Comparison of ENCODE assay signal across 21 cellular contexts in genomic region chr4:103012594-103012993, GRCh38. TPM values are rescaled to one million over a fixed set of nuclear protein-coding genes. Genes with fewer than 3 reads are reported as not detected.
DNase-seq lines count a peak whose midpoint lies in the region; ATAC-seq and TF ChIP-seq lines count a peak whose summit lies in the region.
"Had no signal": no experiment of that assay in that cellular context is flagged by ENCODE, and none has a peak within 500 bp of the region (broad histone marks: within the 10 kb centered on the region; RNA-seq: fewer than 3 reads in every experiment).

No MANE protein-coding gene starts in this region.

- peak; percentile 29 for DNase-seq in choroid plexus epithelial cell (ENCODE audit: low read depth)
- DNase-seq in mesothelial cell of epicardium (ENCODE audit: low spot score in 2 of 2, unreplicated experiment in 2 of 2) = no peak
- DNase-seq in tibial artery = no peak
- no peak for DNase-seq in NCI-H82 (lab: John Stamatoyannopoulos, UW)
- DNase-seq in mesenchymal stem cell = no peak
- DNase-seq: activated CD8-positive, alpha-beta T cell treated with anti-CD3 and anti-CD28 coated beads, Interleukin-2, amount 10 ng/mL, durations not matched to agents 7 days and 5 days; activated naive CD8-positive, alpha-beta T cell treated with anti-CD3 and anti-CD28 coated beads, Interleukin-2, amount 50 U/mL, for 24 hours; dermis blood vessel endothelial cell; heart left ventricle; islet precursor cell; Kasumi-1; NCI-H1417 treated with DMSO at 0.1 percent for 48 hours; spleen; WERI-Rb-1 had no signal

- H3K9me3 ChIP-seq in tibial artery (no peaks in the 10 kb centered on the region), mesenchymal stem cell (ENCODE audit: control insufficient read depth, low read length) (no peaks in the 10 kb centered on the region)
- H3K9me3 ChIP-seq: heart left ventricle, mucosa of descending colon, spleen had no signal

- H3K4me3 ChIP-seq in choroid plexus epithelial cell (ENCODE audit: low read depth, low read length) (no peak overlapping the region), tibial artery (no peak overlapping the region), mesenchymal stem cell (ENCODE audit: insufficient read depth in 1 of 2, low read depth in 1 of 2, low read length in 2 of 2) (no peak overlapping the region)
- H3K4me3 ChIP-seq: GM23338, heart left ventricle, mucosa of descending colon, spleen had no signal

- H4K8ac ChIP-seq in mesenchymal stem cell (ENCODE audit: low read length) = no peak overlapping the region

- H3K36me3 ChIP-seq in tibial artery (no peaks in the 10 kb centered on the region), mesenchymal stem cell (ENCODE audit: control insufficient read depth in 1 of 2, insufficient read depth in 2 of 2, low read depth in 1 of 2, low read length in 2 of 2) (no peaks in the 10 kb centered on the region)
- H3K36me3 ChIP-seq: heart left ventricle, spleen, WERI-Rb-1 had no signal

- no peak for TF ChIP-seq CTCF in choroid plexus epithelial cell (conservative IDR thresholded peaks at IDR 0.05; ENCODE audit: low read depth, low read length)
- no peak for TF ChIP-seq CTCF in mesothelial cell of epicardium (IDR thresholded peaks at IDR 0.05; ENCODE audit: unreplicated experiment)
- TF ChIP-seq CTCF in tibial artery (IDR thresholded peaks at IDR 0.05) = no peak

- no peak overlapping the region for H3K23ac ChIP-seq in mesenchymal stem cell (ENCODE audit: low read length in 2 of 2)

- no peak overlapping the region for H2BK120ac ChIP-seq in mesenchymal stem cell (ENCODE audit: low read depth, low read length)

- H3K4me3 Mint-ChIP-seq in activated T-helper 17 cell treated with anti-CD3 and anti-CD28 coated beads, Interleukin-2, amount 50 U/mL, for 72 hours = no peak overlapping the region
- no peak overlapping the region for H3K4me3 Mint-ChIP-seq in mesothelial cell of epicardium
- H3K4me3 Mint-ChIP-seq: activated CD8-positive, alpha-beta T cell treated with anti-CD3 and anti-CD28 coated beads, Interleukin-2, amount 10 ng/mL, durations not matched to agents 7 days and 5 days; activated naive CD8-positive, alpha-beta T cell treated with anti-CD3 and anti-CD28 coated beads, Interleukin-2, amount 50 U/mL, for 24 hours; activated T-helper 1 cell treated with anti-CD3 and anti-CD28 coated beads, Interleukin-12 subunit alpha, Interleukin-12 subunit beta, Interleukin-2, Interleukin-4 antibody, amounts not matched to agents 30 ng/mL and 10 ng/mL and 1 ng/mL, durations not matched to agents 14 hours and 24 hours and 36 hours; GM23338; stimulated activated effector memory CD8-positive, alpha-beta T cell treated with anti-CD3 and anti-CD28 coated beads, Interleukin-12 subunit alpha, Interleukin-12 subunit beta, amount 100 ng/mL, for 72 hours had no signal

- no peak overlapping the region for H3K18ac ChIP-seq in mesenchymal stem cell (ENCODE audit: low read depth in 1 of 2, low read length in 2 of 2)

- no peak overlapping the region for H2AFZ ChIP-seq in mesenchymal stem cell (ENCODE audit: low read depth, low read length)
- H2AFZ ChIP-seq: GM23338 had no signal

- peaks cover 4% of the 10 kb centered on the region for H3K4me1 Mint-ChIP-seq in activated T-helper 17 cell treated with anti-CD3 and anti-CD28 coated beads, Interleukin-2, amount 50 U/mL, for 72 hours
- peaks cover 23% of the 10 kb centered on the region for H3K4me1 Mint-ChIP-seq in mesothelial cell of epicardium
- H3K4me1 Mint-ChIP-seq: activated naive CD8-positive, alpha-beta T cell treated with anti-CD3 and anti-CD28 coated beads, Interleukin-2, amount 50 U/mL, for 24 hours; GM23338; stimulated activated effector memory CD8-positive, alpha-beta T cell treated with anti-CD3 and anti-CD28 coated beads, Interleukin-12 subunit alpha, Interleukin-12 subunit beta, amount 100 ng/mL, for 72 hours had no signal

- no peaks in the 10 kb centered on the region for H3K9me3 Mint-ChIP-seq in activated T-helper 17 cell treated with anti-CD3 and anti-CD28 coated beads, Interleukin-2, amount 50 U/mL, for 72 hours
- no peaks in the 10 kb centered on the region for H3K9me3 Mint-ChIP-seq in mesothelial cell of epicardium
- H3K9me3 Mint-ChIP-seq: activated naive CD8-positive, alpha-beta T cell treated with anti-CD3 and anti-CD28 coated beads, Interleukin-2, amount 50 U/mL, for 24 hours; activated T-helper 1 cell treated with anti-CD3 and anti-CD28 coated beads, Interleukin-12 subunit alpha, Interleukin-12 subunit beta, Interleukin-2, Interleukin-4 antibody, amounts not matched to agents 30 ng/mL and 10 ng/mL and 1 ng/mL, durations not matched to agents 14 hours and 24 hours and 36 hours; GM23338; stimulated activated effector memory CD8-positive, alpha-beta T cell treated with anti-CD3 and anti-CD28 coated beads, Interleukin-12 subunit alpha, Interleukin-12 subunit beta, amount 100 ng/mL, for 72 hours had no signal

- no peak overlapping the region for H3K4ac ChIP-seq in mesenchymal stem cell (ENCODE audit: low read depth in 1 of 2, low read length in 2 of 2)

- H3K27ac ChIP-seq in tibial artery (peak overlapping the region; percentile 22 to 58), mesenchymal stem cell (ENCODE audit: low read length, poor library complexity, severe bottlenecking) (no peak overlapping the region)
- H3K27ac ChIP-seq: WERI-Rb-1 had no signal

- no peak overlapping the region for H2BK15ac ChIP-seq in mesenchymal stem cell (ENCODE audit: low read depth, poor library complexity, severe bottlenecking)

- no peak overlapping the region for H2BK5ac ChIP-seq in mesenchymal stem cell (ENCODE audit: low read depth, low read length, poor library complexity, severe bottlenecking)

- peak overlapping the region; percentile 30 for H3K27ac Mint-ChIP-seq in activated T-helper 17 cell treated with anti-CD3 and anti-CD28 coated beads, Interleukin-2, amount 50 U/mL, for 72 hours
- peak overlapping the region; percentile 78 for H3K27ac Mint-ChIP-seq in mesothelial cell of epicardium
- H3K27ac Mint-ChIP-seq: activated CD8-positive, alpha-beta T cell treated with anti-CD3 and anti-CD28 coated beads, Interleukin-2, amount 10 ng/mL, durations not matched to agents 7 days and 5 days; activated naive CD8-positive, alpha-beta T cell treated with anti-CD3 and anti-CD28 coated beads, Interleukin-2, amount 50 U/mL, for 24 hours; activated T-helper 1 cell treated with anti-CD3 and anti-CD28 coated beads, Interleukin-12 subunit alpha, Interleukin-12 subunit beta, Interleukin-2, Interleukin-4 antibody, amounts not matched to agents 30 ng/mL and 10 ng/mL and 1 ng/mL, durations not matched to agents 14 hours and 24 hours and 36 hours; GM23338; stimulated activated effector memory CD8-positive, alpha-beta T cell treated with anti-CD3 and anti-CD28 coated beads, Interleukin-12 subunit alpha, Interleukin-12 subunit beta, amount 100 ng/mL, for 72 hours had no signal

- no peaks in the 10 kb centered on the region for H3K79me1 ChIP-seq in mesenchymal stem cell (replicated peaks; ENCODE audit: low read length, poor library complexity, severe bottlenecking)

- no peak overlapping the region for H3K9ac ChIP-seq in mesenchymal stem cell (ENCODE audit: low read length)

- no peaks in the 10 kb centered on the region for H3K27me3 Mint-ChIP-seq in activated T-helper 17 cell treated with anti-CD3 and anti-CD28 coated beads, Interleukin-2, amount 50 U/mL, for 72 hours
- H3K27me3 Mint-ChIP-seq in mesothelial cell of epicardium (ENCODE audit: low read depth) = no peaks in the 10 kb centered on the region
- H3K27me3 Mint-ChIP-seq: activated naive CD8-positive, alpha-beta T cell treated with anti-CD3 and anti-CD28 coated beads, Interleukin-2, amount 50 U/mL, for 24 hours had no signal

- H3K27me3 ChIP-seq in tibial artery = no peaks in the 10 kb centered on the region
- H3K27me3 ChIP-seq in mesenchymal stem cell (ENCODE audit: control insufficient read depth in 1 of 2, insufficient read depth in 1 of 2, low read length in 2 of 2) = no peaks in the 10 kb centered on the region
- H3K27me3 ChIP-seq: heart left ventricle, spleen had no signal

- no peak overlapping the region for H2AK5ac ChIP-seq in mesenchymal stem cell (ENCODE audit: low read length, severe bottlenecking)

- no peak overlapping the region for H3K4me2 ChIP-seq in mesenchymal stem cell (ENCODE audit: low read length, poor library complexity, severe bottlenecking)
- H3K4me2 ChIP-seq: GM23338 had no signal

- no peak overlapping the region for H4K91ac ChIP-seq in mesenchymal stem cell (ENCODE audit: low read length)

- H2BK12ac ChIP-seq in mesenchymal stem cell (ENCODE audit: low read length in 2 of 2) = no peak overlapping the region

- no peak overlapping the region for H3K14ac ChIP-seq in mesenchymal stem cell (ENCODE audit: low read length in 2 of 2)

- ATAC-seq in activated T-helper 17 cell treated with anti-CD3 and anti-CD28 coated beads, Interleukin-2, amount 50 U/mL, for 72 hours (replicated peaks) = no peak
- ATAC-seq in HG02623 (IDR thresholded peaks at IDR 0.05; ENCODE audit: unreplicated experiment) (no peak), HG02938 (IDR thresholded peaks at IDR 0.05; ENCODE audit: unreplicated experiment) (no peak)
- ATAC-seq: activated CD8-positive, alpha-beta T cell treated with anti-CD3 and anti-CD28 coated beads, Interleukin-2, amount 10 ng/mL, durations not matched to agents 7 days and 5 days; activated naive CD8-positive, alpha-beta T cell treated with anti-CD3 and anti-CD28 coated beads, Interleukin-2, amount 50 U/mL, for 24 hours; GM23338; stimulated activated effector memory CD8-positive, alpha-beta T cell treated with anti-CD3 and anti-CD28 coated beads, Interleukin-12 subunit alpha, Interleukin-12 subunit beta, amount 100 ng/mL, for 72 hours had no signal

- H3K4me1 ChIP-seq in tibial artery (peaks cover 0 to 16% (median 10%) of the 10 kb centered on the region in 4 donors), mesenchymal stem cell (ENCODE audit: control insufficient read depth, insufficient read depth, low read depth, low read length) (peaks cover 3% of the 10 kb centered on the region)

- H3K36me3 Mint-ChIP-seq in activated T-helper 17 cell treated with anti-CD3 and anti-CD28 coated beads, Interleukin-2, amount 50 U/mL, for 72 hours (ENCODE audit: low read depth) = no peaks in the 10 kb centered on the region
- H3K36me3 Mint-ChIP-seq in mesothelial cell of epicardium = no peaks in the 10 kb centered on the region
- H3K36me3 Mint-ChIP-seq: stimulated activated effector memory CD8-positive, alpha-beta T cell treated with anti-CD3 and anti-CD28 coated beads, Interleukin-12 subunit alpha, Interleukin-12 subunit beta, amount 100 ng/mL, for 72 hours had no signal

- intact Hi-C loops in tibial artery (cut with DNase I; ENCODE audit: low total_unique reads) = no loop called here

RNA-seq across cellular contexts. Expression of gene SLC9B1, which starts 6.9 kb away (rescaled TPM):
- 1 to 10 TPM; 1.1 to 2.6 TPM for total RNA-seq in activated T-helper 17 cell treated with anti-CD3 and anti-CD28 coated beads, Interleukin-2, amount 50 U/mL, for 72 hours
- total RNA-seq in mesothelial cell of epicardium = 3.2 to 4.7 TPM (median 4.5 TPM) in 3 replicates
- 0.80 TPM for polyA plus RNA-seq in mesenchymal stem cell (2013, experiment 1 of 2)
- polyA plus RNA-seq in mesenchymal stem cell (2013, experiment 2 of 2) = 0.52 TPM
- total RNA-seq: dermis blood vessel endothelial cell had no signal
